8 cellular contexts compared by ENCODE assay signal in the genomic region with DNA sequence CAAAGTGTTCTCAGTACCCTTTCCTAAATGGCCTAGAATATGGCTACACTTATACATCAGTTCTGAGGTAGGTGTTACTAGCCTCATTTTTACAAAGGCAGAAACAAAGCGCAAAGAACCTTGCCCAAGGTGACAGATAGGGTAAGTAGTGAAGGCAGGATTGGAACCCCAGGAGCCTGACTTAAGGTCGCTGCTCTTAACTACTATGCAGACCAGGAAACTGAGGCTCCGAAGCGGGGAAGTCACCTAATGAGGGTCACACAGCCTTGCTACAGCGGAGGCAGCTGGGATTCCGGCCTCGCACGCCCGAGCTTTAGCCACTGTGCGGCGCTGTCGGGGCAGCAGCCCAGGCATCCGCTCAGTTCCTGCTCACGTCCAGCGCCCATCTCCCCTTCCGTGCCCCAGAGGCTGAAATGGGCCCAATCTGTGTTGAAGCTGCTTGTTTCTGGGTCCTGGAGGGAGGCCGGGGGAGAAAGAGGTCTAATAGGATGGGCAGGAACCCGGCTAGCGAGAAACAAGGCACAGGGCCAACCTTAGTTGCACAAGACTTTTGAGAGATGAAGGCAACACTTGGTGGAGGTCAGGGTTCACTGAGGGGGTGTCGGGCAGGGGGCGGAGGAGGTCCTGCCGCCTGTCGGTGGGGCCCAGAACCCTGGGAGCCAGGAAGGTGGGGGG. TPM values are rescaled to one million over a fixed set of nuclear protein-coding genes. Genes with fewer than 3 reads are reported as not detected.
DNase-seq lines count a peak whose midpoint lies in the region; ATAC-seq and TF ChIP-seq lines count a peak whose summit lies in the region.

No MANE protein-coding gene starts in this region.

- H3K36me3 Mint-ChIP-seq in activated CD4-positive, alpha-beta memory T cell treated with anti-CD3 and anti-CD28 coated beads for 36 hours: peaks cover 12% of the 10 kb centered on the region
- H3K36me3 Mint-ChIP-seq in effector memory CD8-positive, alpha-beta T cell (ENCODE audit: insufficient read depth): peaks cover 19% of the 10 kb centered on the region

- H3K4me3 ChIP-seq in BE2C (ENCODE audit: low read depth, low read length): no peak overlapping the region
- peak overlapping the region; percentile 62 for H3K4me3 ChIP-seq in mucosa of descending colon

- POLR2A ChIA-PET in activated CD4-positive, alpha-beta memory T cell treated with anti-CD3 and anti-CD28 coated beads for 36 hours (lab: Charles Lee): interaction anchor here (1.1 to 1.3 kb wide), 2 partner anchors 274 to 290 kb away, joined by 4 to 5 read pairs; no protein-coding TSS in a partner anchor

- H3K27me3 ChIP-seq in BE2C: peaks cover 83% of the 10 kb centered on the region

- H3K4me1 Mint-ChIP-seq in activated CD4-positive, alpha-beta memory T cell treated with anti-CD3 and anti-CD28 coated beads for 36 hours (ENCODE audit: low read depth): peaks cover 37% of the 10 kb centered on the region
- H3K4me1 Mint-ChIP-seq in effector memory CD8-positive, alpha-beta T cell (ENCODE audit: low read depth in 2 of 2): peaks cover 13 to 30% of the 10 kb centered on the region in 2 donors

- DNase-seq in BE2C (peak; percentile 65), GM19238 (ENCODE audit: insufficient read length, low spot score) (peak; percentile 89), NCI-H748 (lab: John Stamatoyannopoulos, UW; ENCODE audit: unreplicated experiment) (peak; percentile 81), mucosa of descending colon (peak; percentile 90 to 94 (median 92))
- peak; percentile 89 for DNase-seq in activated CD4-positive, alpha-beta memory T cell treated with anti-CD3 and anti-CD28 coated beads for 36 hours
- peak; percentile 70 to 83 (median 73) for DNase-seq in effector memory CD8-positive, alpha-beta T cell
- peak; percentile 69 for DNase-seq in stimulated activated CD8-positive, alpha-beta memory T cell treated with anti-CD3 and anti-CD28 coated beads, Interleukin-4, amount 100 ng/mL, for 24 hours (ENCODE audit: low read depth)

- no peaks in the 10 kb centered on the region for H3K9me3 Mint-ChIP-seq in activated CD4-positive, alpha-beta memory T cell treated with anti-CD3 and anti-CD28 coated beads for 36 hours
- no peaks in the 10 kb centered on the region for H3K9me3 Mint-ChIP-seq in effector memory CD8-positive, alpha-beta T cell

- H3K4me1 ChIP-seq in BE2C (no peaks in the 10 kb centered on the region), mucosa of descending colon (ENCODE audit: low read depth) (peaks cover 12% of the 10 kb centered on the region)

- H3K9me3 ChIP-seq in BE2C (no peaks in the 10 kb centered on the region), mucosa of descending colon (no peaks in the 10 kb centered on the region)

- peak; percentile 75 for TF ChIP-seq CTCF in BE2C (IDR thresholded peaks at IDR 0.05; ENCODE audit: low read depth, low read length)
- TF ChIP-seq CTCF in mucosa of descending colon (IDR thresholded peaks at IDR 0.05): peak; percentile 92

- peak overlapping the region; percentile 69 for H3K27ac Mint-ChIP-seq in activated CD4-positive, alpha-beta memory T cell treated with anti-CD3 and anti-CD28 coated beads for 36 hours
- peak overlapping the region; percentile 68 to 92 for H3K27ac Mint-ChIP-seq in effector memory CD8-positive, alpha-beta T cell

- no peaks in the 10 kb centered on the region for H3K36me3 ChIP-seq in BE2C
- H3K36me3 ChIP-seq in mucosa of descending colon (ENCODE audit: low read depth): no peaks in the 10 kb centered on the region

- ATAC-seq in HG03439 (IDR thresholded peaks at IDR 0.05; ENCODE audit: unreplicated experiment) (peak; percentile 40), mucosa of descending colon (peak; percentile 54)
- peak; percentile 28 for ATAC-seq in effector memory CD8-positive, alpha-beta T cell (replicated peaks)

- intact Hi-C loops in activated CD4-positive, alpha-beta memory T cell treated with anti-CD3 and anti-CD28 coated beads for 36 hours (cut with micrococcal nuclease): loop anchor here (1.0 to 5.0 kb wide), 6 partner anchors 48 to 290 kb away; a partner anchor contains a TSS
- intact Hi-C loops in mucosa of descending colon (cut with DNase I, micrococcal nuclease): no loop called here

- peak overlapping the region; percentile 95 for H3K4me3 Mint-ChIP-seq in activated CD4-positive, alpha-beta memory T cell treated with anti-CD3 and anti-CD28 coated beads for 36 hours
- peak overlapping the region; percentile 96 to 98 for H3K4me3 Mint-ChIP-seq in effector memory CD8-positive, alpha-beta T cell

- CTCF ChIA-PET in activated CD4-positive, alpha-beta memory T cell treated with anti-CD3 and anti-CD28 coated beads for 36 hours (lab: Charles Lee): interaction anchor here (0.6 to 10.6 kb wide), 34 partner anchors 8 to 319 kb away, joined by 3 to 237 read pairs (median 4); a partner anchor contains a TSS

- H3K27me3 Mint-ChIP-seq in activated CD4-positive, alpha-beta memory T cell treated with anti-CD3 and anti-CD28 coated beads for 36 hours: peaks cover 13% of the 10 kb centered on the region
- H3K27me3 Mint-ChIP-seq in effector memory CD8-positive, alpha-beta T cell: no peaks in the 10 kb centered on the region

RNA-seq across cellular contexts. Expression of a gene that starts 1.4 kb away (rescaled TPM):
- polyA plus RNA-seq in BE2C (2012; ENCODE audit: insufficient read depth, insufficient read length, low read depth): not detected
- total RNA-seq in activated CD4-positive, alpha-beta memory T cell treated with anti-CD3 and anti-CD28 coated beads for 36 hours: under 1 TPM; 0.10 to 0.26 TPM
- 10 to 100 TPM in 2 of 3 donors, 1 to 10 TPM in 1; 7.7 to 24.8 (median 17.1) TPM for total RNA-seq in mucosa of descending colon

RNA-seq across cellular contexts. Expression of a gene that starts 20.4 kb away (rescaled TPM):
- not detected for polyA plus RNA-seq in BE2C (2012; ENCODE audit: insufficient read depth, insufficient read length, low read depth)
- not detected for total RNA-seq in activated CD4-positive, alpha-beta memory T cell treated with anti-CD3 and anti-CD28 coated beads for 36 hours
- total RNA-seq in mucosa of descending colon: under 1 TPM in 2 of 3 donors, not detected in 1; 0.23 to 0.39 TPM

Comparison
In these comparisons a context has a peak if more than half of its experiments do, and no peak if none do; other contexts are left out.
1. RNA of a gene that starts 1.4 kb away (total RNA-seq): 7.7 to 24.8 TPM in mucosa of descending colon; 0.10 to 0.26 TPM in activated CD4-positive, alpha-beta memory T cell treated with anti-CD3 and anti-CD28 coated beads for 36 hours; every median in the first group is over 4 times any median in the second.
2. Peak in every context shown above with its lines, with median percentiles within 50 percentile points of each other: DNase-seq and ATAC-seq.